31 cellular contexts compared by ENCODE assay signal in genomic region chr7:150746931-150747330, GRCh38. TPM values are rescaled to one million over a fixed set of nuclear protein-coding genes. Genes with fewer than 3 reads are reported as not detected.
DNase-seq lines count a peak whose midpoint lies in the region; ATAC-seq lines count a peak whose summit lies in the region.
"Had no signal": no experiment of that assay in that cellular context is flagged by ENCODE, and none has a peak within 500 bp of the region (broad histone marks: within the 10 kb centered on the region; RNA-seq: fewer than 3 reads in every experiment).

No MANE protein-coding gene starts in this region.

- peaks cover 35% of the 10 kb centered on the region for H3K36me3 ChIP-seq in CD4-positive, CD25-positive, alpha-beta regulatory T cell (ENCODE audit: control insufficient read depth, insufficient read depth, low read length)
- peaks cover 27% of the 10 kb centered on the region for H3K36me3 ChIP-seq in effector memory CD4-positive, alpha-beta T cell (ENCODE audit: control insufficient read depth, insufficient read depth, low read length)
- H3K36me3 ChIP-seq in H7 (replicated peaks; ENCODE audit: control insufficient read depth, insufficient read depth, low read length), result no peaks in the 10 kb centered on the region
- H3K36me3 ChIP-seq: transverse colon had no signal

- H3K4me1 ChIP-seq in CD4-positive, CD25-positive, alpha-beta regulatory T cell (ENCODE audit: control insufficient read depth, insufficient read depth, low read length, poor library complexity, severe bottlenecking), result peaks cover 82% of the 10 kb centered on the region
- H3K4me1 ChIP-seq in effector memory CD4-positive, alpha-beta T cell (ENCODE audit: control insufficient read depth, insufficient read depth, low read length, poor library complexity, severe bottlenecking), result peaks cover 72% of the 10 kb centered on the region
- H3K4me1 ChIP-seq: foreskin keratinocyte had no signal

- H3K9me3 ChIP-seq in CD4-positive, CD25-positive, alpha-beta regulatory T cell (ENCODE audit: control insufficient read depth in 2 of 2, low read length in 2 of 2), result no peaks in the 10 kb centered on the region
- H3K9me3 ChIP-seq in effector memory CD4-positive, alpha-beta T cell (ENCODE audit: control insufficient read depth, low read length), result no peaks in the 10 kb centered on the region
- H3K9me3 ChIP-seq: heart left ventricle, lower lobe of right lung, transverse colon had no signal

- H3K27me3 ChIP-seq in CD4-positive, CD25-positive, alpha-beta regulatory T cell (ENCODE audit: control insufficient read depth, insufficient read depth, low read length), result no peaks in the 10 kb centered on the region
- H3K27me3 ChIP-seq in effector memory CD4-positive, alpha-beta T cell (replicated peaks; ENCODE audit: control insufficient read depth, insufficient read depth, low read length, poor library complexity, severe bottlenecking), result no peaks in the 10 kb centered on the region
- H3K27me3 ChIP-seq in H7 (ENCODE audit: control insufficient read depth, insufficient read depth, low read length), result peaks cover 75% of the 10 kb centered on the region
- H3K27me3 ChIP-seq: foreskin keratinocyte, heart left ventricle, transverse colon had no signal

- H3K27me3 Mint-ChIP-seq in activated CD4-positive, alpha-beta T cell treated with anti-CD3 and anti-CD28 coated beads, Interleukin-2, amount 10 ng/mL, durations not matched to agents 24 days and 14 days, result no peaks in the 10 kb centered on the region
- H3K27me3 Mint-ChIP-seq in CD4-positive, CD25-positive, alpha-beta regulatory T cell, result no peaks in the 10 kb centered on the region
- no peaks in the 10 kb centered on the region for H3K27me3 Mint-ChIP-seq in activated CD4-positive, alpha-beta memory T cell treated with anti-CD3 and anti-CD28 coated beads for 36 hours

- peaks cover 83% of the 10 kb centered on the region for H3K4me1 Mint-ChIP-seq in activated CD4-positive, alpha-beta T cell treated with anti-CD3 and anti-CD28 coated beads, Interleukin-2, amount 10 ng/mL, durations not matched to agents 24 days and 14 days
- H3K4me1 Mint-ChIP-seq in CD4-positive, CD25-positive, alpha-beta regulatory T cell, result peaks cover 19 to 93% (median 71%) of the 10 kb centered on the region in 4 donors
- H3K4me1 Mint-ChIP-seq in activated CD4-positive, alpha-beta memory T cell treated with anti-CD3 and anti-CD28 coated beads for 36 hours (ENCODE audit: low read depth), result peaks cover 91% of the 10 kb centered on the region
- H3K4me1 Mint-ChIP-seq: WTC11 had no signal

- peaks cover 5% of the 10 kb centered on the region for H3K9me3 Mint-ChIP-seq in activated CD4-positive, alpha-beta T cell treated with anti-CD3 and anti-CD28 coated beads, Interleukin-2, amount 10 ng/mL, durations not matched to agents 24 days and 14 days
- no peaks in the 10 kb centered on the region for H3K9me3 Mint-ChIP-seq in CD4-positive, CD25-positive, alpha-beta regulatory T cell
- H3K9me3 Mint-ChIP-seq in activated CD4-positive, alpha-beta memory T cell treated with anti-CD3 and anti-CD28 coated beads for 36 hours, result no peaks in the 10 kb centered on the region
- H3K9me3 Mint-ChIP-seq: WTC11 had no signal

- peak; percentile 64 for DNase-seq in activated CD4-positive, alpha-beta T cell treated with anti-CD3 and anti-CD28 coated beads, Interleukin-2, amount 10 ng/mL, durations not matched to agents 24 days and 14 days
- no peak for DNase-seq in activated CD4-positive, alpha-beta T cell treated with anti-CD3 and anti-CD28 coated beads for 48 hours
- DNase-seq in CD4-positive, CD25-positive, alpha-beta regulatory T cell, result no peak
- no peak for DNase-seq in activated CD4-positive, alpha-beta memory T cell treated with anti-CD3 and anti-CD28 coated beads for 36 hours
- DNase-seq in effector memory CD4-positive, alpha-beta T cell, result no peak
- DNase-seq in H7 (no peak), DMS153 (lab: John Stamatoyannopoulos, UW) (no peak)
- DNase-seq in effector CD8-positive, alpha-beta T cell (lab: John Stamatoyannopoulos, UW), result no peak
- DNase-seq: activated effector memory CD4-positive, alpha-beta T cell treated with anti-CD3 and anti-CD28 coated beads, Interleukin-2, amount 50 U/mL, for 16 hours; anterior cingulate cortex; effector CD4-positive, alpha-beta T cell; foreskin keratinocyte; heart left ventricle; kidney glomerular epithelial cell; lower lobe of right lung; NCI-H1105; NCI-H1930; NCI-H526; nephron progenitor cell; NK-92 treated with Interleukin-12 subunit alpha and Interleukin-12 subunit beta, amount 100 ng/mL, for 24 hours; PC-9; SHP77; transverse colon had no signal

- peaks cover 51% of the 10 kb centered on the region for H3K36me3 Mint-ChIP-seq in activated CD4-positive, alpha-beta T cell treated with anti-CD3 and anti-CD28 coated beads, Interleukin-2, amount 10 ng/mL, durations not matched to agents 24 days and 14 days (ENCODE audit: low read depth)
- H3K36me3 Mint-ChIP-seq in CD4-positive, CD25-positive, alpha-beta regulatory T cell, result peaks cover 43% of the 10 kb centered on the region
- H3K36me3 Mint-ChIP-seq in activated CD4-positive, alpha-beta memory T cell treated with anti-CD3 and anti-CD28 coated beads for 36 hours, result peaks cover 38% of the 10 kb centered on the region
- H3K36me3 Mint-ChIP-seq: WTC11 had no signal

- peak overlapping the region; percentile 1 for H3K27ac ChIP-seq in CD4-positive, CD25-positive, alpha-beta regulatory T cell (ENCODE audit: insufficient read depth, low read length, poor library complexity, severe bottlenecking)
- peak overlapping the region; percentile 85 for H3K27ac ChIP-seq in effector memory CD4-positive, alpha-beta T cell (ENCODE audit: insufficient read depth, low read length, poor library complexity, severe bottlenecking)
- H3K27ac ChIP-seq: foreskin keratinocyte, heart left ventricle, lower lobe of right lung, PC-9 had no signal

- intact Hi-C loops in activated CD4-positive, alpha-beta T cell treated with anti-CD3 and anti-CD28 coated beads, Interleukin-2, amount 10 ng/mL, durations not matched to agents 24 days and 14 days (cut with micrococcal nuclease), result no loop called here
- intact Hi-C loops in activated CD4-positive, alpha-beta memory T cell treated with anti-CD3 and anti-CD28 coated beads for 36 hours (cut with micrococcal nuclease), result no loop called here

- POLR2A ChIA-PET in activated CD4-positive, alpha-beta memory T cell treated with anti-CD3 and anti-CD28 coated beads for 36 hours (lab: Charles Lee), result interaction anchor here (0.8 to 4.1 kb wide), 2 partner anchors 9 to 1321 kb away, joined by 3 to 18 read pairs; partner anchors contain the start of gene GIMAP5

- peak overlapping the region; percentile 61 for H3K4me3 Mint-ChIP-seq in activated CD4-positive, alpha-beta T cell treated with anti-CD3 and anti-CD28 coated beads, Interleukin-2, amount 10 ng/mL, durations not matched to agents 24 days and 14 days
- peak overlapping the region; percentile 5 to 97 (median 39) for H3K4me3 Mint-ChIP-seq in CD4-positive, CD25-positive, alpha-beta regulatory T cell
- peak overlapping the region; percentile 34 for H3K4me3 Mint-ChIP-seq in activated CD4-positive, alpha-beta memory T cell treated with anti-CD3 and anti-CD28 coated beads for 36 hours
- H3K4me3 Mint-ChIP-seq: nephron progenitor cell, WTC11 had no signal

- peak overlapping the region; percentile 87 for H3K27ac Mint-ChIP-seq in activated CD4-positive, alpha-beta T cell treated with anti-CD3 and anti-CD28 coated beads, Interleukin-2, amount 10 ng/mL, durations not matched to agents 24 days and 14 days
- peak overlapping the region; percentile 88 to 91 (median 89) for H3K27ac Mint-ChIP-seq in CD4-positive, CD25-positive, alpha-beta regulatory T cell
- H3K27ac Mint-ChIP-seq in activated CD4-positive, alpha-beta memory T cell treated with anti-CD3 and anti-CD28 coated beads for 36 hours, result peak overlapping the region; percentile 87
- H3K27ac Mint-ChIP-seq: nephron progenitor cell, WTC11 had no signal

- CTCF ChIA-PET in activated CD4-positive, alpha-beta memory T cell treated with anti-CD3 and anti-CD28 coated beads for 36 hours (lab: Charles Lee), result interaction anchor here (0.7 to 1.5 kb wide), 2 partner anchors 10 to 298 kb away, joined by 3 read pairs; no protein-coding TSS in a partner anchor

- ATAC-seq in CD4-positive, CD25-positive, alpha-beta regulatory T cell (ENCODE audit: low read depth in 2 of 2), result no peak
- ATAC-seq: foreskin keratinocyte, HCT116, K562, lower lobe of right lung, WTC11 had no signal

- H3K4me3 ChIP-seq in CD4-positive, CD25-positive, alpha-beta regulatory T cell (ENCODE audit: low read depth, low read length), result peak overlapping the region; percentile 7
- no peak overlapping the region for H3K4me3 ChIP-seq in effector memory CD4-positive, alpha-beta T cell (ENCODE audit: insufficient read depth, low read depth, low read length, poor library complexity, severe bottlenecking)
- no peak overlapping the region for H3K4me3 ChIP-seq in H7 (ENCODE audit: insufficient read depth, low read depth, low read length)
- H3K4me3 ChIP-seq: heart left ventricle, K562, lower lobe of right lung, PC-9, transverse colon had no signal

RNA-seq across cellular contexts. Expression of gene GIMAP5, which starts 9.7 kb away (rescaled TPM):
- 44.4 and 50.9 TPM in 2 replicates for total RNA-seq in activated CD4-positive, alpha-beta T cell treated with anti-CD3 and anti-CD28 coated beads, Interleukin-2, amount 10 ng/mL, durations not matched to agents 24 days and 14 days
- 37.4 TPM for total RNA-seq in CD4-positive, CD25-positive, alpha-beta regulatory T cell
- 100 to 1,000 TPM; 249 to 539 (median 320) TPM for polyA plus RNA-seq in CD4-positive, CD25-positive, alpha-beta regulatory T cell
- 10 to 100 TPM; 45.9 to 48.3 TPM for total RNA-seq in activated CD4-positive, alpha-beta memory T cell treated with anti-CD3 and anti-CD28 coated beads for 36 hours
- not detected in 2 replicates for total RNA-seq in H7 (2014; rRNA removed; shearing (Covaris generic))
- total RNA-seq: A172, bronchial epithelial cell, foreskin keratinocyte, G401, MCF 10A, osteocyte, PC-9 had no signal
- polyA plus RNA-seq: foreskin keratinocyte, K562 had no signal

RNA-seq across cellular contexts. Expression of gene GIMAP1, which starts 30.5 kb away (rescaled TPM):
- 4.9 and 6.0 TPM in 2 replicates for total RNA-seq in activated CD4-positive, alpha-beta T cell treated with anti-CD3 and anti-CD28 coated beads, Interleukin-2, amount 10 ng/mL, durations not matched to agents 24 days and 14 days
- 17.1 TPM for total RNA-seq in CD4-positive, CD25-positive, alpha-beta regulatory T cell
- 10 to 100 TPM; 48.4 to 90.0 (median 64.6) TPM for polyA plus RNA-seq in CD4-positive, CD25-positive, alpha-beta regulatory T cell
- total RNA-seq in activated CD4-positive, alpha-beta memory T cell treated with anti-CD3 and anti-CD28 coated beads for 36 hours, result 1 to 10 TPM; 6.0 to 6.2 TPM
- total RNA-seq in H7 (2014; rRNA removed; shearing (Covaris generic)), result not detected in 2 replicates
- total RNA-seq: A172, bronchial epithelial cell, foreskin keratinocyte, G401, MCF 10A, osteocyte, PC-9, WTC11 had no signal
- polyA plus RNA-seq: foreskin keratinocyte had no signal

RNA-seq across cellular contexts. Expression of gene TMEM176B, which starts 53.2 kb away (rescaled TPM):
- total RNA-seq in activated CD4-positive, alpha-beta T cell treated with anti-CD3 and anti-CD28 coated beads, Interleukin-2, amount 10 ng/mL, durations not matched to agents 24 days and 14 days, result not detected in 2 replicates
- total RNA-seq in CD4-positive, CD25-positive, alpha-beta regulatory T cell, result not detected
- polyA plus RNA-seq in CD4-positive, CD25-positive, alpha-beta regulatory T cell, result 1 to 10 TPM in 1 of 4 donors, under 1 TPM in 2, not detected in 1; 0.21 to 1.0 (median 0.33) TPM
- total RNA-seq in activated CD4-positive, alpha-beta memory T cell treated with anti-CD3 and anti-CD28 coated beads for 36 hours, result not detected
- total RNA-seq in H7 (2014; rRNA removed; shearing (Covaris generic)), result 0.37 and 0.80 TPM in 2 replicates
- total RNA-seq: A172, bronchial epithelial cell, foreskin keratinocyte, osteocyte had no signal
- polyA plus RNA-seq: foreskin keratinocyte had no signal

RNA-seq across cellular contexts. Expression of gene TMEM176A, which starts 53.6 kb away (rescaled TPM):
- not detected in 2 replicates for total RNA-seq in activated CD4-positive, alpha-beta T cell treated with anti-CD3 and anti-CD28 coated beads, Interleukin-2, amount 10 ng/mL, durations not matched to agents 24 days and 14 days
- total RNA-seq in CD4-positive, CD25-positive, alpha-beta regulatory T cell, result not detected
- under 1 TPM in 2 of 4 donors, not detected in 2; 0.24 TPM for polyA plus RNA-seq in CD4-positive, CD25-positive, alpha-beta regulatory T cell
- not detected for total RNA-seq in activated CD4-positive, alpha-beta memory T cell treated with anti-CD3 and anti-CD28 coated beads for 36 hours
- not detected in 2 replicates for total RNA-seq in H7 (2014; rRNA removed; shearing (Covaris generic))
- total RNA-seq: A172, foreskin keratinocyte, G401, MCF 10A, osteocyte, PC-9 had no signal
- polyA plus RNA-seq: foreskin keratinocyte, K562 had no signal

Comparison
In these comparisons a context has a peak if more than half of its experiments do, and no peak if none do; other contexts are left out.
1. RNA of gene GIMAP5, which starts 9.7 kb away (total RNA-seq): 45.9 to 48.3 TPM in activated CD4-positive, alpha-beta memory T cell treated with anti-CD3 and anti-CD28 coated beads for 36 hours, 44.4 to 50.9 TPM in activated CD4-positive, alpha-beta T cell treated with anti-CD3 and anti-CD28 coated beads, Interleukin-2, amount 10 ng/mL, durations not matched to agents 24 days and 14 days and 37.4 TPM in CD4-positive, CD25-positive, alpha-beta regulatory T cell (single experiment); not detected in H7; every median in the first group is over 10 times any median in the second.
2. Peak in every context shown above with its lines, with median percentiles within 50 percentile points of each other: H3K27ac Mint-ChIP-seq and H3K4me3 Mint-ChIP-seq.